In the genomic region with DNA sequence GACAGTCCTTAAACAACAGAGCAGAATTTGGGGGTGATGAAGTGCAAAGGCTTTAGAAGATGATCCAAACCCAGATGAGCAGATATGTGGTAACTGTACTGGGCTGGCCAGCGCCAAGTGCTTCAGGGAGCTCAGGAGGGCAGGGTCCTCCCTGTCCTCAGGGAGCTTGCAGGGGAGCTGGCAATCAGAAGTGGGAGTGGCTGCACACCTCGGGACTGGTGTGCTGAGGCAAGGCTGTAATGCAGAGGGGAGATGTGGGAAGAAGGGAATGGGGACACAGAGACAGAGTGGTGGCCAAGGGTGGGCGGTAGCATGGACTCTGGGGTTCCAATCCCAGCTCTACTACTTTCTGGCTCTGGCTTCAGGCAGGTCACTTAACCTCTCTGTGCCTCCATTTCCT, we compare ENCODE assay signal across 6 cellular contexts.
"Had no signal": no experiment of that assay in that cellular context is flagged by ENCODE, and none has a peak within 500 bp of the region (broad histone marks: within the 10 kb centered on the region; RNA-seq: fewer than 3 reads in every experiment).

No MANE protein-coding gene starts in this region.

- H3K27ac ChIP-seq: GM23248 had no signal

- H3K4me3 ChIP-seq: GM23248 had no signal

- DNase-seq: GM23248, H9, HFFc6, KBM-7 had no signal

- H3K9ac ChIP-seq: GM23248 had no signal

- ATAC-seq: HCT116, HepG2 had no signal

- H2AFZ ChIP-seq: GM23248 had no signal
